Comparison of ENCODE assay signal across 10 cellular contexts in the genomic region with DNA sequence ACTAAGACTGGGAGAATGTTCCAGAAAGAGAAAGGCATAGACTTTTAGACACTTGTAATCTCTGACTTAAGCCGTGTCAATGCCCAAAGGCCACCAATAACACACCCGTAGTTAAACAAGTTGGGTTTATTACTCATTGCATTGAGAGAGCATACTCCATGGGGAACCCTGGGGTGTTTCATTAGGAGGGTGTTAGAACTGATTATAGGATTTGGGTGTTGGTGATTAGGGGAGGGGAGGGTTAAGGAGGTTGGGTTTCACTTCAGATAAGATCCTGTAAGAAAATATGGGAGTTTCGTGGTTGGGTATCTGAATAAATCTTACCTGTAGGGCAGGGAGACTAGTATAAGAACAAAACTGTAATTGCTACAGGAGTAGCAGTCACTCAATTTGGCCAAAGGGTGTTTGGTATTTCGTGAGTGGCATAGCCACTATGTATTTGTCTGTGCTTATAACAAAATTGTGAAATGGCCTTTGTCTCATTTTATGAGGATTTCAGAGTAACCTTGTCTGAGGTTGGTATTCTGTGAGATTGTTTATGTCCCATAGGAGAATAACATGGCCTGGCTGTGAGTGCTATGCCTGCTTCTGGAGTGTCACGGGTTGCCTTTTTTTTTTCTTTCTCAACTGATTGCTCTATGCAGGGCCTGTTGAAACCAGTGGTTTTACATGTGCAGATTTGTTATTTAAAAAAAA. TPM values are rescaled to one million over a fixed set of nuclear protein-coding genes. Genes with fewer than 3 reads are reported as not detected.
DNase-seq lines count a peak whose midpoint lies in the region; ATAC-seq and TF ChIP-seq lines count a peak whose summit lies in the region.
"Had no signal": no experiment of that assay in that cellular context is flagged by ENCODE, and none has a peak within 500 bp of the region (broad histone marks: within the 10 kb centered on the region; RNA-seq: fewer than 3 reads in every experiment).

No MANE protein-coding gene starts in this region.

- DNase-seq in HAP-1 (ENCODE audit: low spot score in 2 of 2) (peak; percentile 61 to 92), epithelial cell of esophagus (ENCODE audit: low read depth) (peak; percentile 62), psoas muscle (no peak), dedifferentiated amniotic fluid mesenchymal stem cell (ENCODE audit: extremely low spot score) (no peak)
- DNase-seq: GDM1, NCI-H524 had no signal

- H3K9me3 ChIP-seq in HAP-1: no peaks in the 10 kb centered on the region
- no peaks in the 10 kb centered on the region for H3K9me3 ChIP-seq in OCI-LY1 (ENCODE audit: low read length)
- H3K9me3 ChIP-seq in psoas muscle: no peaks in the 10 kb centered on the region
- H3K9me3 ChIP-seq: thoracic aorta had no signal

- H3K9ac ChIP-seq in OCI-LY1 (ENCODE audit: low read length): peak overlapping the region; percentile 15; the same call in 1 of the 2 replicates

- intact Hi-C loops in psoas muscle (cut with DNase I): loop anchor here in 1 of 2 donors (5.0 kb wide), 1 partner anchor 131 kb away; no protein-coding TSS in a partner anchor

- peaks cover 20% of the 10 kb centered on the region for H3K4me1 ChIP-seq in HAP-1
- peaks cover 33% of the 10 kb centered on the region for H3K4me1 ChIP-seq in OCI-LY1 (ENCODE audit: insufficient read depth, low read length, severe bottlenecking)
- peaks cover 22% of the 10 kb centered on the region for H3K4me1 ChIP-seq in psoas muscle

- peak overlapping the region; percentile 0; the same call in 1 of the 2 replicates for H3K4me3 ChIP-seq in HAP-1
- H3K4me3 ChIP-seq in OCI-LY1 (ENCODE audit: low read depth, low read length, poor library complexity, severe bottlenecking): peak overlapping the region; percentile 86
- peak overlapping the region; percentile 4 for H3K4me3 ChIP-seq in epithelial cell of esophagus (ENCODE audit: low read length)
- peak overlapping the region; percentile 81 for H3K4me3 ChIP-seq in psoas muscle
- H3K4me3 ChIP-seq: thoracic aorta had no signal

- ATAC-seq in psoas muscle (no peak), HG02610 (IDR thresholded peaks at IDR 0.05; ENCODE audit: unreplicated experiment) (no peak), GM18858 (IDR thresholded peaks at IDR 0.05; ENCODE audit: unreplicated experiment) (no peak)

- no peak for TF ChIP-seq CTCF in OCI-LY1 (IDR thresholded peaks at IDR 0.05; ENCODE audit: low read length)
- no peak for TF ChIP-seq CTCF in epithelial cell of esophagus (IDR thresholded peaks at IDR 0.05; ENCODE audit: insufficient read depth, low read depth, low read length, missing control alignments)
- TF ChIP-seq CTCF in psoas muscle (IDR thresholded peaks at IDR 0.05): no peak

- no peaks in the 10 kb centered on the region for H3F3A ChIP-seq in OCI-LY1 (ENCODE audit: insufficient read depth, low read length)

- in situ Hi-C loops in HAP-1 (cut with MboI; ENCODE audit: low sequenced_read_pairs): no loop called here

- H2AFZ ChIP-seq in OCI-LY1 (ENCODE audit: low read length): no peak overlapping the region

- peaks cover 73% of the 10 kb centered on the region for H3K79me2 ChIP-seq in OCI-LY1 (ENCODE audit: insufficient read depth, low read length)

- H3K36me3 ChIP-seq in HAP-1 (replicated peaks) (peaks cover 8% of the 10 kb centered on the region), OCI-LY1 (ENCODE audit: insufficient read depth, low read length) (peaks cover 3% of the 10 kb centered on the region; the same call in 1 of the 2 replicates), psoas muscle (ENCODE audit: insufficient read depth in 1 of 2, low read depth in 1 of 2) (peaks cover 2 to 7% of the 10 kb centered on the region in 2 donors)
- H3K36me3 ChIP-seq: thoracic aorta had no signal

- 75 to 82% (median 75%) methylated on average over 5 of the region's 5 CpGs for WGBS in psoas muscle, 3 donors

- peak overlapping the region; percentile 95 for H3K4me2 ChIP-seq in OCI-LY1 (ENCODE audit: low read length)

- H3K27ac ChIP-seq in OCI-LY1 (ENCODE audit: low read depth, low read length, poor library complexity, severe bottlenecking): peak overlapping the region; percentile 46
- H3K27ac ChIP-seq in psoas muscle: peak overlapping the region; percentile 85
- H3K27ac ChIP-seq: thoracic aorta had no signal

- no peaks in the 10 kb centered on the region for H3K9me2 ChIP-seq in OCI-LY1 (ENCODE audit: low read depth, low read length)

- no peaks in the 10 kb centered on the region for H3K27me3 ChIP-seq in HAP-1 (ENCODE audit: low read depth)
- no peaks in the 10 kb centered on the region for H3K27me3 ChIP-seq in OCI-LY1 (ENCODE audit: insufficient read depth, low read length)
- H3K27me3 ChIP-seq in psoas muscle (ENCODE audit: insufficient read depth in 3 of 3, low read length in 2 of 3): no peaks in the 10 kb centered on the region

- H4K20me1 ChIP-seq in OCI-LY1 (ENCODE audit: insufficient read depth, low read length): no peaks in the 10 kb centered on the region

RNA-seq across cellular contexts. Expression of a gene that starts 2.9 kb away (rescaled TPM):
- total RNA-seq in psoas muscle: 1 to 10 TPM; 5.0 to 8.7 (median 6.1) TPM
- 1 to 10 TPM; 3.7 to 8.8 (median 8.8) TPM for polyA plus RNA-seq in psoas muscle

RNA-seq across cellular contexts. Expression of a gene that starts 15.7 kb away (rescaled TPM):
- 10 to 100 TPM; 29.7 to 39.6 (median 34.3) TPM for total RNA-seq in psoas muscle
- polyA plus RNA-seq in psoas muscle: 10 to 100 TPM in 1 of 3 donors, 1 to 10 TPM in 2; 9.1 to 38.0 (median 9.6) TPM

Comparison
In these comparisons a context has a peak if more than half of its experiments do, and no peak if none do; other contexts are left out.
1. DNase-seq: peak in HAP-1 (2 of 2) and epithelial cell of esophagus (single experiment); none in psoas muscle (0 of 2) and dedifferentiated amniotic fluid mesenchymal stem cell (single experiment).
2. H3K4me3 ChIP-seq: peak in every context shown above with its lines; median percentile 86 in OCI-LY1; 81 in psoas muscle; 4 in epithelial cell of esophagus; 0 in HAP-1.